ENCODE assay signal across 10 cellular contexts in the genomic region with DNA sequence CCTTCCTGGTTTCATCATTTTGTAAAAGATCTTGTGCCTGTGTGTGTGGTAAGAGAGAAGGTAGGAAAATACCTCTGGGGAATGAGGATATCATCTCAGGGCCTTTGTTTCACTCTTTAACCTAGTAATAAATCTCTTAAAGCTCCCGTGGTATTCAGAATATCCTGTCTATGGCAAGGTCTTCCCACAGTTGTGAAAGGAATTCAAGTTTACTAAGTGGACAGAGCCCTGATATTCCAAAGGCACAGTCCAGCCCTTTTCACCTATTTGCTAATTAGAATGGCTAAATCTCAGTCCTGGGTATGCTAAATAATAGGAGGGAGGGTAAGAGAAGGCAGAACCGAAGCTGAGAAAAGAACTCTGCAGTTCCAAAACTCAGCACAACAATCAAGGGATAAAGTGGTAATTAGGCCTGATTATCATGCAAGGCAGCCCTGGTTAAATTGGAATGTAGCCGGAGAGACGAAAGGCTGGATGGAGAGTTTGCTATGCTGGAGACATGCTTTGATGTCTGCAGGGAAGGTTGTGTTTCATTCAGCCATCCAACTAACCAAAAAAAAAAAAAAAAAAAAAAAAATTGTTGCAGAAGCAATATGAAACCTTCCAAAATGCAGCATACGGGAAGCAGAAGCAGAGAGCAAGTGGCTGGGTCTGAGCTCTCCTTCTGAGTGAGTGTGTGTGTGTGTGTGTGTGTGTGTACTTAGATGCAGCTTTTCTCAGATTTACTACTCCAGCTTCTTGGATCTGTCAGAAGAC. TPM values are rescaled to one million over a fixed set of nuclear protein-coding genes. Genes with fewer than 3 reads are reported as not detected.
DNase-seq lines count a peak whose midpoint lies in the region; ATAC-seq lines count a peak whose summit lies in the region.
"Had no signal": no experiment of that assay in that cellular context is flagged by ENCODE, and none has a peak within 500 bp of the region (broad histone marks: within the 10 kb centered on the region; RNA-seq: fewer than 3 reads in every experiment).

No MANE protein-coding gene starts in this region.

- ATAC-seq in GM19452 (IDR thresholded peaks at IDR 0.05; ENCODE audit: unreplicated experiment), result no peak
- ATAC-seq: activated CD4-positive, CD25-positive, alpha-beta regulatory T cell treated with anti-CD3 and anti-CD28 coated beads, Interleukin-2, amount 50 U/mL, for 24 hours had no signal

- H3K4me1 Mint-ChIP-seq in activated T-helper 1 cell treated with anti-CD3 and anti-CD28 coated beads, Interleukin-12 subunit alpha, Interleukin-12 subunit beta, Interleukin-2, Interleukin-4 antibody, amounts not matched to agents 30 ng/mL and 10 ng/mL and 1 ng/mL, durations not matched to agents 14 hours and 24 hours and 36 hours (ENCODE audit: low read depth), result peaks cover 43% of the 10 kb centered on the region
- peaks cover 19% of the 10 kb centered on the region for H3K4me1 Mint-ChIP-seq in T-helper 2 cell treated with Interferon-gamma antibody and Interleukin-4, amounts not matched to agents 5 μg/mL and 100 μg/mL, for 36 hours (ENCODE audit: low read depth)

- intact Hi-C loops in activated T-helper 1 cell treated with anti-CD3 and anti-CD28 coated beads, Interleukin-12 subunit alpha, Interleukin-12 subunit beta, Interleukin-2, Interleukin-4 antibody, amounts not matched to agents 30 ng/mL and 10 ng/mL and 1 ng/mL, durations not matched to agents 14 hours and 24 hours and 36 hours (cut with micrococcal nuclease), result no loop called here

- H3K4me3 ChIP-seq in ACC112 (ENCODE audit: low read depth, low read length), result 0 out of 2 replicates have a peak overlapping the region, but pooled peaks have one; percentile 3

- no peaks in the 10 kb centered on the region for H3K27me3 Mint-ChIP-seq in activated T-helper 1 cell treated with anti-CD3 and anti-CD28 coated beads, Interleukin-12 subunit alpha, Interleukin-12 subunit beta, Interleukin-2, Interleukin-4 antibody, amounts not matched to agents 30 ng/mL and 10 ng/mL and 1 ng/mL, durations not matched to agents 14 hours and 24 hours and 36 hours (ENCODE audit: insufficient read depth)
- H3K27me3 Mint-ChIP-seq in T-helper 2 cell treated with Interferon-gamma antibody and Interleukin-4, amounts not matched to agents 5 μg/mL and 100 μg/mL, for 36 hours (ENCODE audit: low read depth), result no peaks in the 10 kb centered on the region

- peak overlapping the region; percentile 39 for H2AFZ ChIP-seq in ACC112 (ENCODE audit: low read length, unreplicated experiment)

- H3K4me1 ChIP-seq in ACC112 (ENCODE audit: control insufficient read depth, insufficient read depth, low read length, unreplicated experiment), result peaks cover 67% of the 10 kb centered on the region

- no peaks in the 10 kb centered on the region for H3K36me3 ChIP-seq in ACC112 (ENCODE audit: insufficient read depth, low read length)

- H3K27me3 ChIP-seq in ACC112 (ENCODE audit: insufficient read depth, low read length), result no peaks in the 10 kb centered on the region

- H3K9me3 Mint-ChIP-seq in activated T-helper 1 cell treated with anti-CD3 and anti-CD28 coated beads, Interleukin-12 subunit alpha, Interleukin-12 subunit beta, Interleukin-2, Interleukin-4 antibody, amounts not matched to agents 30 ng/mL and 10 ng/mL and 1 ng/mL, durations not matched to agents 14 hours and 24 hours and 36 hours, result no peaks in the 10 kb centered on the region
- no peaks in the 10 kb centered on the region for H3K9me3 Mint-ChIP-seq in T-helper 2 cell treated with Interferon-gamma antibody and Interleukin-4, amounts not matched to agents 5 μg/mL and 100 μg/mL, for 36 hours

- H3K27ac ChIP-seq in ACC112 (ENCODE audit: low read depth, low read length), result peak overlapping the region; percentile 43

- H3K4me3 Mint-ChIP-seq in activated T-helper 1 cell treated with anti-CD3 and anti-CD28 coated beads, Interleukin-12 subunit alpha, Interleukin-12 subunit beta, Interleukin-2, Interleukin-4 antibody, amounts not matched to agents 30 ng/mL and 10 ng/mL and 1 ng/mL, durations not matched to agents 14 hours and 24 hours and 36 hours, result no peak overlapping the region
- no peak overlapping the region for H3K4me3 Mint-ChIP-seq in T-helper 2 cell treated with Interferon-gamma antibody and Interleukin-4, amounts not matched to agents 5 μg/mL and 100 μg/mL, for 36 hours

- DNase-seq in HCEC 1CT (peak; percentile 60), iris pigment epithelial cell (ENCODE audit: low read depth) (peak; percentile 85), HPDE6-E6E7 (ENCODE audit: extremely low spot score) (no peak), occipital lobe (lab: John Stamatoyannopoulos, UW) (no peak)
- DNase-seq in activated T-helper 1 cell treated with anti-CD3 and anti-CD28 coated beads, Interleukin-12 subunit alpha, Interleukin-12 subunit beta, Interleukin-2, Interleukin-4 antibody, amounts not matched to agents 30 ng/mL and 10 ng/mL and 1 ng/mL, durations not matched to agents 14 hours and 24 hours and 36 hours (ENCODE audit: low spot score), result no peak
- DNase-seq in T-helper 2 cell treated with Interferon-gamma antibody and Interleukin-4, amounts not matched to agents 5 μg/mL and 100 μg/mL, for 36 hours (ENCODE audit: low spot score), result no peak
- DNase-seq: hypothalamus had no signal

- H3K36me3 Mint-ChIP-seq in activated T-helper 1 cell treated with anti-CD3 and anti-CD28 coated beads, Interleukin-12 subunit alpha, Interleukin-12 subunit beta, Interleukin-2, Interleukin-4 antibody, amounts not matched to agents 30 ng/mL and 10 ng/mL and 1 ng/mL, durations not matched to agents 14 hours and 24 hours and 36 hours (ENCODE audit: low read depth), result peaks cover 1% of the 10 kb centered on the region
- H3K36me3 Mint-ChIP-seq in T-helper 2 cell treated with Interferon-gamma antibody and Interleukin-4, amounts not matched to agents 5 μg/mL and 100 μg/mL, for 36 hours (ENCODE audit: low read depth), result no peaks in the 10 kb centered on the region

- peak overlapping the region; percentile 55 for H3K27ac Mint-ChIP-seq in activated T-helper 1 cell treated with anti-CD3 and anti-CD28 coated beads, Interleukin-12 subunit alpha, Interleukin-12 subunit beta, Interleukin-2, Interleukin-4 antibody, amounts not matched to agents 30 ng/mL and 10 ng/mL and 1 ng/mL, durations not matched to agents 14 hours and 24 hours and 36 hours
- H3K27ac Mint-ChIP-seq in T-helper 2 cell treated with Interferon-gamma antibody and Interleukin-4, amounts not matched to agents 5 μg/mL and 100 μg/mL, for 36 hours, result no peak overlapping the region

- H3K79me2 ChIP-seq in ACC112 (ENCODE audit: control insufficient read depth, insufficient read depth, low read length, unreplicated experiment), result no peaks in the 10 kb centered on the region

RNA-seq across cellular contexts. Expression of gene PIM1, which starts 28.5 kb away (rescaled TPM):
- total RNA-seq in activated T-helper 1 cell treated with anti-CD3 and anti-CD28 coated beads, Interleukin-12 subunit alpha, Interleukin-12 subunit beta, Interleukin-2, Interleukin-4 antibody, amounts not matched to agents 30 ng/mL and 10 ng/mL and 1 ng/mL, durations not matched to agents 14 hours and 24 hours and 36 hours, result 182 and 192 TPM in 2 replicates
- 22.8 TPM for total RNA-seq in occipital lobe

Comparison
In these comparisons a context has a peak if more than half of its experiments do, and no peak if none do; other contexts are left out.
1. DNase-seq: peak in HCEC 1CT (single experiment) and iris pigment epithelial cell (single experiment); none in activated T-helper 1 cell treated with anti-CD3 and anti-CD28 coated beads, Interleukin-12 subunit alpha, Interleukin-12 subunit beta, Interleukin-2, Interleukin-4 antibody, amounts not matched to agents 30 ng/mL and 10 ng/mL and 1 ng/mL, durations not matched to agents 14 hours and 24 hours and 36 hours (single experiment), HPDE6-E6E7 (single experiment), T-helper 2 cell treated with Interferon-gamma antibody and Interleukin-4, amounts not matched to agents 5 μg/mL and 100 μg/mL, for 36 hours (single experiment) and occipital lobe (single experiment).